8 cellular contexts compared by ENCODE assay signal in the genomic region with DNA sequence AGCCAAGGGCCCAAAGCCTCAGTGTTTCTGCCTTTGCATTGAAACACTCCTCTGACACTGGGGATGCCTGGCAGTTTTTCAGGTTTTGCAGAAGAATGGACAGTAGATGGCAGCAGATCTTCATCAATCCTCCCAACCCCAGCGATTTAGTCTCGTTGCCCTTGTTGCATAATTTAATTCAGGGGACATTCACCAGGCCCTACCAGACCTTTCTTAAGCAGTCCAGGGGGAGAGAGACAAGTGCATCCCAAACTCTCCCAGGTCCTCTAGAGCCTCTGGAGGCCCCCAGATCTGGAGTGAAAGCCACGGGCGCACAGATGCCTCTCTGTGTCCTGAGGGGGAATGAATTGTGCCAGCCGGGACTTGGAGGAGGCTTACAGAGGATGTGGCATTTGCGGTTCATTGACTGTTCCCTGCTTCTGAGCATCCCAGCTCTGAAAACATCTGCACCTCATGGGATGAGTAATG. TPM values are rescaled to one million over a fixed set of nuclear protein-coding genes. Genes with fewer than 3 reads are reported as not detected.
DNase-seq lines count a peak whose midpoint lies in the region; ATAC-seq, FAIRE-seq and TF ChIP-seq lines count a peak whose summit lies in the region.

No MANE protein-coding gene starts in this region.

- H3K9me3 ChIP-seq in BLaER1 treated with 17β-estradiol and CSF1 and Interleukin-3, amounts not matched to agents 10 nM and 100 nM (replicated peaks in 1 of 11), result no peaks in the 10 kb centered on the region
- no peaks in the 10 kb centered on the region for H3K9me3 ChIP-seq in adrenal gland (replicated peaks in 1 of 3)
- no peaks in the 10 kb centered on the region for H3K9me3 ChIP-seq in heart right ventricle

- H3K27me3 ChIP-seq in BLaER1 treated with 17β-estradiol and CSF1 and Interleukin-3, amounts not matched to agents 10 nM and 100 nM, result no peaks in the 10 kb centered on the region
- no peaks in the 10 kb centered on the region for H3K27me3 ChIP-seq in adrenal gland
- no peaks in the 10 kb centered on the region for H3K27me3 ChIP-seq in heart right ventricle

- TF ChIP-seq CTCF in adrenal gland (IDR thresholded peaks at IDR 0.05), result peak; percentile 38 to 84 (median 78)
- TF ChIP-seq CTCF in heart right ventricle (IDR thresholded peaks at IDR 0.05), result peak; percentile 39 to 87 (median 75)

- H3K27ac ChIP-seq in BLaER1 treated with 17β-estradiol and CSF1 and Interleukin-3, amounts not matched to agents 10 nM and 100 nM, result peak overlapping the region in 7 of 11 experiments; percentile 30 to 79 (median 59); a peak in 13 of 22 replicates
- H3K27ac ChIP-seq in adrenal gland, result peak overlapping the region in 2 of 5 donors; percentile 6 to 34
- H3K27ac ChIP-seq in heart right ventricle, result peak overlapping the region in 7 of 10 donors; percentile 4 to 69 (median 26)

- peak overlapping the region in 2 of 10 experiments; percentile 33 to 59; a peak in 3 of 20 replicates for H3K4me3 ChIP-seq in BLaER1 treated with 17β-estradiol and CSF1 and Interleukin-3, amounts not matched to agents 10 nM and 100 nM
- H3K4me3 ChIP-seq in adrenal gland (no peak overlapping the region), heart right ventricle (no peak overlapping the region)

- peak overlapping the region; percentile 56 to 86 (median 82) for H3K4me2 ChIP-seq in BLaER1 treated with 17β-estradiol and CSF1 and Interleukin-3, amounts not matched to agents 10 nM and 100 nM

- peak overlapping the region in 7 of 11 experiments; percentile 15 to 63 (median 44); a peak in 9 of 22 replicates for H3K9ac ChIP-seq in BLaER1 treated with 17β-estradiol and CSF1 and Interleukin-3, amounts not matched to agents 10 nM and 100 nM

- intact Hi-C loops in adrenal gland (cut with DNase I), result loop anchor here (5.0 to 10.0 kb wide), 3 partner anchors 134 to 321 kb away; no protein-coding TSS in a partner anchor
- intact Hi-C loops in heart right ventricle (cut with DNase I), result loop anchor here (1.0 to 10.0 kb wide), 10 partner anchors 131 to 324 kb away; no protein-coding TSS in a partner anchor

- H4K20me1 ChIP-seq in BLaER1 treated with 17β-estradiol and CSF1 and Interleukin-3, amounts not matched to agents 10 nM and 100 nM, result peaks cover 0 to 17% (median 0%) of the 10 kb centered on the region in 11 experiments; a peak in 6 of 22 replicates

- peak; percentile 24 for ATAC-seq in HG03432 (IDR thresholded peaks at IDR 0.05; ENCODE audit: unreplicated experiment)
- peak; percentile 49 to 82 (median 76) for ATAC-seq in heart right ventricle
- ATAC-seq in HG02571 (IDR thresholded peaks at IDR 0.05; ENCODE audit: unreplicated experiment), result no peak

- TF ChIP-seq POLR2A in adrenal gland (IDR thresholded peaks at IDR 0.05), result no peak

- 48 to 58% (median 52%) methylated on average over 6 of the region's 6 CpGs for WGBS in adrenal gland, 4 donors
- 39 to 50% methylated on average over 6 of the region's 6 CpGs for WGBS in heart right ventricle, 2 donors

- peak; percentile 93 for FAIRE-seq in GM18507 (lab: Jason Lieb, UNC)

- no peaks in the 10 kb centered on the region for H3K36me3 ChIP-seq in BLaER1 treated with 17β-estradiol and CSF1 and Interleukin-3, amounts not matched to agents 10 nM and 100 nM
- H3K36me3 ChIP-seq in adrenal gland (replicated peaks in 1 of 2) (no peaks in the 10 kb centered on the region), heart right ventricle (peaks cover 0 to under 1% (median 0%) of the 10 kb centered on the region in 9 donors)

- peak; percentile 45 for DNase-seq in GM18507 (ENCODE audit: extremely low spot score, insufficient read length, low read depth)
- peak; percentile 45 for DNase-seq in NCI-H748 treated with DMSO at 0.1 percent for 48 hours (lab: John Stamatoyannopoulos, UW)
- DNase-seq in adrenal gland, result peak; percentile 60 to 86 (median 65)
- DNase-seq in heart right ventricle, result peak in 1 of 2 donors; percentile 70
- DNase-seq in pulmonary artery endothelial cell (ENCODE audit: low read depth, low spot score), result peak; percentile 48

- H3K4me1 ChIP-seq in BLaER1 treated with 17β-estradiol and CSF1 and Interleukin-3, amounts not matched to agents 10 nM and 100 nM, result peaks cover 27 to 62% (median 61%) of the 10 kb centered on the region in 10 experiments
- H3K4me1 ChIP-seq in adrenal gland (replicated peaks in 1 of 2), result peaks cover 0 to 16% of the 10 kb centered on the region in 2 donors
- H3K4me1 ChIP-seq in heart right ventricle, result peaks cover 3 to 79% (median 61%) of the 10 kb centered on the region in 9 donors

RNA-seq across cellular contexts. Expression of a gene that starts 29.6 kb away (rescaled TPM):
- 10 to 100 TPM in 3 of 8 donors, 1 to 10 TPM in 5; 4.8 to 19.9 (median 7.5) TPM for total RNA-seq in adrenal gland
- polyA plus RNA-seq in adrenal gland, result 1 to 10 TPM; 5.7 to 7.3 (median 6.8) TPM
- total RNA-seq in heart right ventricle, result 1 to 10 TPM; 2.1 to 5.4 (median 3.2) TPM
- polyA plus RNA-seq in heart right ventricle, result 1 to 10 TPM; 1.9 to 2.4 TPM
- total RNA-seq in pulmonary artery endothelial cell, result 2.2 and 3.2 TPM in 2 replicates

RNA-seq across cellular contexts. Expression of a gene that starts 48.9 kb away (rescaled TPM):
- total RNA-seq in adrenal gland (100 to 1,000 TPM; 113 to 392 (median 168) TPM), heart right ventricle (10 to 100 TPM; 12.3 to 57.3 (median 26.9) TPM), pulmonary artery endothelial cell (not detected in 2 replicates)
- polyA plus RNA-seq in adrenal gland (100 to 1,000 TPM in 1 of 3 donors, 10 to 100 TPM in 2; 37.2 to 174 (median 68.6) TPM), heart right ventricle (10 to 100 TPM; 14.2 to 56.3 TPM)

Comparison
In these comparisons a context has a peak if more than half of its experiments do, and no peak if none do; other contexts are left out.
1. RNA of a gene that starts 48.9 kb away (total RNA-seq): 113 to 392 TPM in adrenal gland and 12.3 to 57.3 TPM in heart right ventricle; not detected in pulmonary artery endothelial cell; every median in the first group is over 10 times any median in the second.